Comparison of ENCODE assay signal across 26 cellular contexts in genomic region chr3:101288294-101288693, GRCh38.
"Had no signal": no experiment of that assay in that cellular context is flagged by ENCODE, and none has a peak within 500 bp of the region (broad histone marks: within the 10 kb centered on the region; RNA-seq: fewer than 3 reads in every experiment).

No MANE protein-coding gene starts in this region.

- H3K27ac ChIP-seq: epithelial cell of prostate, esophagus squamous epithelium, gastrocnemius medialis, heart right ventricle, left lung, lower lobe of right lung had no signal

- H3K9me3 ChIP-seq: esophagus squamous epithelium, gastrocnemius medialis, lower lobe of right lung, mucosa of descending colon had no signal

- ATAC-seq: effector memory CD8-positive, alpha-beta T cell; esophagus mucosa; gastrocnemius medialis; heart right ventricle; left cardiac atrium; left lung; left ventricle myocardium superior; lower lobe of right lung; mucosa of descending colon; naive thymus-derived CD8-positive, alpha-beta T cell had no signal

- H3K4me3 ChIP-seq: esophagus squamous epithelium, gastrocnemius medialis, heart right ventricle, left lung, lower lobe of right lung, mucosa of descending colon had no signal

- H3K36me3 ChIP-seq: esophagus squamous epithelium, gastrocnemius medialis, heart right ventricle, left lung, lower lobe of right lung had no signal

- FAIRE-seq: endometrium, islet of Langerhans, keratinocyte had no signal

- H3K4me1 ChIP-seq: esophagus squamous epithelium, heart right ventricle, left lung, lower lobe of right lung had no signal

- H3K27me3 ChIP-seq: esophagus squamous epithelium, gastrocnemius medialis, heart right ventricle, left lung had no signal

- DNase-seq: cortex of kidney; effector CD8-positive, alpha-beta T cell; effector memory CD8-positive, alpha-beta T cell; endodermal cell; erythroblast; esophagus squamous epithelium; foreskin fibroblast; foreskin melanocyte; gastrocnemius medialis; glutamatergic neuron; head of caudate nucleus; heart right ventricle; hippocampal formation; left cardiac atrium; left lung; left ventricle myocardium superior; lower lobe of right lung; mesenchymal stem cell; mucosa of descending colon; naive B cell; naive thymus-derived CD8-positive, alpha-beta T cell had no signal
